Comparison of ENCODE assay signal across 4 cellular contexts in the genomic region with DNA sequence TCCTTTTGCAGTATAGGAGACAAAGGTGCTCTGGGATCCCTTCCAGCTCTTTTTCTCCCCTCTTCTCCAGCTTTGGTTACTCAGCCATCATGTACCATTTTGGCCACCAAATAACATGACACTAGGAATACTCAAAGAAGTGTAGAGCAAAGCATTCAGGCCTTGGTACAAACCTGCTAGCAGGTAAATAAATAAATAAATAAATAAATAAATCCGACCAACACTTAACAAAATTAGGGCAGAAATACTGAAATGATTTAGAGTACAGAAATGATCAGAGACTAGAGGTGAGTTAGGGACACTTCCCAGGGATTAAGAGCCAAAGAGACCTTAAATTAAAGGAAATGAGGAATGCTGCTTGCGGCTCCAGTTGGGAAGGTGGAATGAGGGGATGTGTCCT. TPM values are rescaled to one million over a fixed set of nuclear protein-coding genes. Genes with fewer than 3 reads are reported as not detected.
"Had no signal": no experiment of that assay in that cellular context is flagged by ENCODE, and none has a peak within 500 bp of the region (broad histone marks: within the 10 kb centered on the region; RNA-seq: fewer than 3 reads in every experiment).

No MANE protein-coding gene starts in this region.

- DNase-seq: GDM1, GF-D8 had no signal

- H3K4me3 ChIP-seq: GM12878 had no signal

- ATAC-seq: GM12878 had no signal

RNA-seq across cellular contexts. Expression of a gene that starts 17.7 kb away (rescaled TPM):
- total RNA-seq: G401 had no signal

RNA-seq across cellular contexts. Expression of a gene that starts 26.8 kb away (rescaled TPM):
- total RNA-seq: G401 had no signal
